11 cellular contexts compared by ENCODE assay signal in the genomic region with DNA sequence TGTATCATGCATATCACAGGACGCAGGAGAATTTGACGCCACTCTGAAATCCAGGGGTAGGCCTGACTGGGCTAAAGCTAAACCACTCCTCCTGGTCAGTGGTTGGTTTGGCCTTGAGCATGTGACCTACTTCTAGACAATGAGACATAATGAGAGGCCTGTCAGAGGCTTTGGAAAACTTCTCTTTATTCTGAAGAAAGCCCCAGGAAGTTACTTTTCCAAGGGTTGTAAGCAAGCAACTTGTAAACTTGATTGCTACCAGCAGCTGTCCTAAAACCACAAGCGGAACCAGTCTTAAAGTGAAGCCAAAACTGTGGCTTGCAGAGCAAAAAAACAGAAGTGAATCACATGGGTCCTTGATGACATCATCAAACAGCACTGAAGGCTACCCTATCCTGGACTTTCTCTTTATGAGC.
A peak's percentile ranks its signal among the peaks of the same experiment; 100 is the strongest.
DNase-seq lines count a peak whose midpoint lies in the region; ATAC-seq and TF ChIP-seq lines count a peak whose summit lies in the region.
"Had no signal": no experiment of that assay in that cellular context is flagged by ENCODE, and none has a peak within 500 bp of the region (broad histone marks: within the 10 kb centered on the region; RNA-seq: fewer than 3 reads in every experiment).

No MANE protein-coding gene starts in this region.

- no peak for ATAC-seq in HG02623 (IDR thresholded peaks at IDR 0.05; ENCODE audit: unreplicated experiment)

- no peaks in the 10 kb centered on the region for H3K4me1 ChIP-seq in Peyer's patch
- H3K4me1 ChIP-seq in prostate gland (replicated peaks), result no peaks in the 10 kb centered on the region

- peak overlapping the region in 2 of 4 donors; percentile 34 to 60 for H3K27ac ChIP-seq in Peyer's patch
- H3K27ac ChIP-seq in prostate gland, result peak overlapping the region; percentile 31 to 39

- H3K36me3 ChIP-seq in Peyer's patch (no peaks in the 10 kb centered on the region), prostate gland (no peaks in the 10 kb centered on the region)

- intact Hi-C loops in prostate gland (cut with DNase I), result no loop called here

- WGBS in prostate gland, result 67% methylated on average over 3 of the region's 3 CpGs

- no peaks in the 10 kb centered on the region for H3K27me3 ChIP-seq in Peyer's patch
- no peaks in the 10 kb centered on the region for H3K27me3 ChIP-seq in prostate gland (replicated peaks; ENCODE audit: insufficient read depth)

- DNase-seq in GF-D8 (lab: John Stamatoyannopoulos, UW) (peak; percentile 75), Peyer's patch (peak in 2 of 3 donors; percentile 35 to 56), foreskin fibroblast (peak; percentile 54 to 63), prostate gland (ENCODE audit: low spot score) (peak; percentile 27), NCI-H1417 treated with DMSO at 0.1 percent for 48 hours (lab: John Stamatoyannopoulos, UW) (no peak), NCI-H2196 (lab: John Stamatoyannopoulos, UW; ENCODE audit: unreplicated experiment) (no peak)
- DNase-seq in stimulated activated CD4-positive, alpha-beta T cell treated with anti-CD3 and anti-CD28 coated beads, Interleukin-12 subunit alpha, Interleukin-12 subunit beta, amount 100 ng/mL, for 4 hours, result no peak
- DNase-seq: activated CD4-positive, CD25-positive, alpha-beta regulatory T cell; cortex of kidney; NCI-H2029 treated with DMSO at 0.1 percent for 48 hours had no signal

- no peak overlapping the region for H3K4me3 ChIP-seq in Peyer's patch
- no peak overlapping the region for H3K4me3 ChIP-seq in foreskin fibroblast (ENCODE audit: low read depth in 1 of 2, low read length in 2 of 2)
- no peak overlapping the region for H3K4me3 ChIP-seq in prostate gland

- TF ChIP-seq POLR2A in Peyer's patch (IDR thresholded peaks at IDR 0.05) (no peak), prostate gland (IDR thresholded peaks at IDR 0.05) (no peak)

- TF ChIP-seq CTCF in Peyer's patch (IDR thresholded peaks at IDR 0.05) (no peak), foreskin fibroblast (IDR thresholded peaks at IDR 0.05; ENCODE audit: low read depth, low read length) (no peak), prostate gland (IDR thresholded peaks at IDR 0.05) (no peak)

- H3K9me3 ChIP-seq in Peyer's patch (no peaks in the 10 kb centered on the region), prostate gland (no peaks in the 10 kb centered on the region)

Comparison
In these comparisons a context has a peak if more than half of its experiments do, and no peak if none do; other contexts are left out.
1. DNase-seq: peak in GF-D8 (single experiment), Peyer's patch (2 of 3), foreskin fibroblast (2 of 2) and prostate gland (single experiment); none in NCI-H1417 treated with DMSO at 0.1 percent for 48 hours (single experiment), stimulated activated CD4-positive, alpha-beta T cell treated with anti-CD3 and anti-CD28 coated beads, Interleukin-12 subunit alpha, Interleukin-12 subunit beta, amount 100 ng/mL, for 4 hours (single experiment) and NCI-H2196 (single experiment).